Comparison of ENCODE assay signal across 9 cellular contexts in genomic region chr11:14974723-14975587, GRCh38. TPM values are rescaled to one million over a fixed set of nuclear protein-coding genes. Genes with fewer than 3 reads are reported as not detected.
A peak's percentile ranks its signal among the peaks of the same experiment; 100 is the strongest.
DNase-seq lines count a peak whose midpoint lies in the region; ATAC-seq, FAIRE-seq and TF ChIP-seq lines count a peak whose summit lies in the region.
"Had no signal": no experiment of that assay in that cellular context is flagged by ENCODE, and none has a peak within 500 bp of the region (broad histone marks: within the 10 kb centered on the region; RNA-seq: fewer than 3 reads in every experiment).

No MANE protein-coding gene starts in this region.

- intact Hi-C loops in K562 (cut with micrococcal nuclease), result loop anchor here (1.0 to 2.0 kb wide), 2 partner anchors 100 to 233 kb away; no protein-coding TSS in a partner anchor

- no peak overlapping the region for H3K4me3 ChIP-seq in K562

- H3K9ac ChIP-seq in K562 (ENCODE audit: insufficient read depth in 1 of 2, low read depth in 2 of 2, low read length in 2 of 2), result no peak overlapping the region

- H3K36me3 Mint-ChIP-seq in T-helper 17 cell (ENCODE audit: low read depth), result peaks cover 3% of the 10 kb centered on the region

- H3K9me3 ChIP-seq in T-helper 17 cell (ENCODE audit: control insufficient read depth, low read length, poor library complexity, severe bottlenecking), result no peaks in the 10 kb centered on the region
- no peaks in the 10 kb centered on the region for H3K9me3 ChIP-seq in K562 (replicated peaks; ENCODE audit: control insufficient read depth, insufficient read depth, low read depth, low read length)

- peaks cover 25 to 39% of the 10 kb centered on the region in 2 experiments; a peak in 4 of 5 replicates for H3K27me3 ChIP-seq in K562 (ENCODE audit: control insufficient read depth in 2 of 2, insufficient read depth in 2 of 2, low read length in 2 of 2)

- CTCF ChIA-PET in K562 (lab: Yijun Ruan, JAX; ENCODE audit: low intra/inter-chr PET ratio), result interaction anchor here (0.7 kb wide), 1 partner anchor 407 kb away, joined by 3 read pairs; no protein-coding TSS in a partner anchor

- BruUV-seq in K562 (replicated peaks; lab: Mats Ljungman, UMichigan), result no TSS peak

- in situ Hi-C loops in K562 (cut with MboI), result no loop called here

- no peak for TF ChIP-seq EP300 in K562 (IDR thresholded peaks at IDR 0.05; ENCODE audit: low read length)

- no peaks in the 10 kb centered on the region for H3K79me2 ChIP-seq in K562 (ENCODE audit: control insufficient read depth, insufficient read depth, low read length)

- no peak overlapping the region for H3K4me2 ChIP-seq in K562 (ENCODE audit: insufficient read depth, low read length)

- H3K27me3 Mint-ChIP-seq in T-helper 17 cell, result peaks cover 66% of the 10 kb centered on the region

- no peak overlapping the region for H2AFZ ChIP-seq in K562 (ENCODE audit: low read depth, low read length)

- peak; percentile 47 for ATAC-seq in HG03159 (IDR thresholded peaks at IDR 0.05; ENCODE audit: unreplicated experiment)
- peak; percentile 79 for ATAC-seq in T-helper 17 cell
- ATAC-seq in K562, result peak; percentile 91

- peak overlapping the region; percentile 86 for H3K4me3 Mint-ChIP-seq in T-helper 17 cell

- TF ChIP-seq POLR2A in K562 (conservative IDR thresholded peaks at IDR 0.05), result no peak

- H3K27ac Mint-ChIP-seq in T-helper 17 cell, result no peak overlapping the region

- peak; percentile 19 to 56; a peak in 2 of 4 replicates for TF ChIP-seq RAD21 in K562 (CRISPR knock-in tag; conservative IDR thresholded peaks at IDR 0.05 in 1 of 2, IDR thresholded peaks at IDR 0.05 in 1 of 2)

- no peaks in the 10 kb centered on the region for H3K9me1 ChIP-seq in K562 (ENCODE audit: control insufficient read depth, insufficient read depth, low read length)

- WGBS in K562 (ENCODE audit: insufficient coverage, low coverage, missing lambda C conversion rate), result under 1% methylated on average over 32 of the region's 32 CpGs

- DNase-seq in GM03348 (ENCODE audit: low spot score) (peak; percentile 35), T-helper 17 cell (peak in 2 of 3 donors; percentile 16 to 41), K562 (ENCODE audit: extremely low read depth in 1 of 4, low spot score in 3 of 4) (peak; percentile 41 to 66 (median 48)), islet precursor cell (peak; percentile 90), NCI-H2107 (lab: John Stamatoyannopoulos, UW) (no peak), middle frontal gyrus (ENCODE audit: extremely low spot score, low spot score) (no peak)
- DNase-seq in stimulated activated CD4-positive, alpha-beta T cell treated with anti-CD3 and anti-CD28 coated beads, Interleukin-4, amount 100 ng/mL, for 48 hours (ENCODE audit: low read depth in 2 of 2), result peak; percentile 53 to 54

- FAIRE-seq in K562 (lab: Jason Lieb, UNC), result peak; percentile 79

- POLR2A ChIA-PET in K562 (lab: Yijun Ruan, JAX), result interaction anchor here (0.7 to 1.1 kb wide), 4 partner anchors 9 to 143 kb away, joined by 3 read pairs; no protein-coding TSS in a partner anchor

- TF ChIP-seq CTCF in K562 (IDR thresholded peaks at IDR 0.05 in 2 of 3, conservative IDR thresholded peaks at IDR 0.05 in 1 of 3; ENCODE audit: insufficient read depth in 2 of 3, low read depth in 1 of 3, low read length in 3 of 3), result peak; percentile 66 to 84 (median 79)

- no peaks in the 10 kb centered on the region for H3K36me3 ChIP-seq in K562 (ENCODE audit: control insufficient read depth, insufficient read depth, low read length)

- peaks cover 30% of the 10 kb centered on the region for H3K4me1 Mint-ChIP-seq in T-helper 17 cell

- no peak overlapping the region for H3K27ac ChIP-seq in K562 (ENCODE audit: extremely low read depth, low read depth, low read length)

- peaks cover 3 to 18% of the 10 kb centered on the region in 2 experiments; a peak in 3 of 5 replicates for H3K4me1 ChIP-seq in K562 (replicated peaks in 1 of 2; ENCODE audit: control insufficient read depth in 2 of 2, insufficient read depth in 2 of 2, low read length in 2 of 2)

- no peaks in the 10 kb centered on the region for H4K20me1 ChIP-seq in K562 (replicated peaks; ENCODE audit: control insufficient read depth, insufficient read depth, low read length)

TF ChIP-seq in K562, 482 proteins besides CTCF, POLR2A, EP300 and RAD21 (continues in another document):
- TF ChIP-seq NFE2 (IDR thresholded peaks at IDR 0.05; ENCODE audit: low read depth) (peak; percentile 63; the same call in 1 of the 2 replicates), KDM5B (IDR thresholded peaks at IDR 0.05; ENCODE audit: insufficient replicate concordance, low read depth, low read length) (no peak), ZNF354B (CRISPR knock-in tag; IDR thresholded peaks at IDR 0.05) (no peak), SNAPC5 (CRISPR knock-in tag; IDR thresholded peaks at IDR 0.05) (no peak), GTF2A2 (tag; IDR thresholded peaks at IDR 0.05) (no peak), PHB (CRISPR knock-in tag; IDR thresholded peaks at IDR 0.05) (no peak), ZNF707 (CRISPR knock-in tag; conservative IDR thresholded peaks at IDR 0.05) (no peak), SMAD4 (CRISPR knock-in tag; conservative IDR thresholded peaks at IDR 0.05) (0 out of 2 replicates have a peak, but pooled peaks have one; percentile 24), MLX (CRISPR knock-in tag; conservative IDR thresholded peaks at IDR 0.05) (no peak), ARID1B (IDR thresholded peaks at IDR 0.05) (no peak), HDAC3 (IDR thresholded peaks at IDR 0.05; ENCODE audit: borderline replicate concordance, partially characterized antibody) (no peak), ZMIZ1 (IDR thresholded peaks at IDR 0.05; ENCODE audit: low read depth in 2 of 2, low read length in 2 of 2) (no peak), MAFG (tag; conservative IDR thresholded peaks at IDR 0.05) (peak; percentile 48), HMBOX1 (IDR thresholded peaks at IDR 0.05) (no peak)

RNA-seq across cellular contexts. Expression of gene CALCA, which starts 2.8 kb away (rescaled TPM):
- total RNA-seq in T-helper 17 cell, result not detected
- total RNA-seq in K562 (2011; cell fraction: chromatin; rRNA removed; ENCODE audit: low replicate concordance), result not detected in 2 replicates
- not detected in 2 replicates for total RNA-seq in K562 (2011; cell fraction: nucleolus; rRNA removed)
- not detected in 2 replicates for total RNA-seq in K562 (2011; cell fraction: nucleoplasm; rRNA removed)
- not detected in 2 replicates for total RNA-seq in K562 (2014; rRNA removed)
- total RNA-seq in K562 (2014; rRNA removed; fragmentation: Illumina TruSeq; extraction: Trizol), result not detected in 2 replicates
- total RNA-seq in K562 (2015; rRNA removed; fragmentation: Illumina TruSeq; extraction: Trizol), result not detected in 2 replicates
- not detected in 2 replicates for total RNA-seq in K562 (2021)
- polyA plus RNA-seq in K562 (2011; rRNA removed), result not detected in 2 replicates
- not detected in 2 replicates for polyA plus RNA-seq in K562 (2011; cell fraction: cytosol; rRNA removed)
- polyA plus RNA-seq in K562 (2011; cell fraction: nucleus; rRNA removed), result not detected in 2 replicates
- 3.4 TPM in 1 of 2 replicates, not detected in the other for polyA plus RNA-seq in K562 (2012)
- not detected in 2 replicates for polyA plus RNA-seq in K562 (2014; fragmentation: Illumina TruSeq; extraction: Trizol)
- under 1 TPM in 1 of 2 experiments, not detected in 1; 0.07 TPM for polyA plus RNA-seq in K562 (2014; fragmentation: Nextera tagmentation; extraction: Ambion mirVana)
- polyA plus RNA-seq in K562 (2014; rRNA removed), result 0.51 TPM in 1 of 2 replicates, not detected in the other
- polyA minus RNA-seq in K562 (2011; rRNA and poly(A)+ RNA removed), result not detected in 2 replicates
- not detected in 2 replicates for polyA minus RNA-seq in K562 (2011; cell fraction: cytosol; rRNA and poly(A)+ RNA removed)
- not detected in 2 replicates for polyA minus RNA-seq in K562 (2011; cell fraction: nucleus; rRNA and poly(A)+ RNA removed)
- total RNA-seq: T-helper 1 cell treated with Interleukin-12 subunit alpha and Interleukin-12 subunit beta and Interleukin-4 antibody, amounts not matched to agents 30 ng/mL and 1 ng/mL, for 36 hours had no signal

Comparison
In these comparisons a context has a peak if more than half of its experiments do, and no peak if none do; other contexts are left out.
1. DNase-seq: peak in GM03348 (single experiment), T-helper 17 cell (2 of 3), K562 (4 of 4), islet precursor cell (single experiment) and stimulated activated CD4-positive, alpha-beta T cell treated with anti-CD3 and anti-CD28 coated beads, Interleukin-4, amount 100 ng/mL, for 48 hours (2 of 2); none in NCI-H2107 (single experiment) and middle frontal gyrus (single experiment).
2. Peak in every context shown above with its lines, with median percentiles within 50 percentile points of each other: ATAC-seq.